Comparison of ENCODE assay signal across 8 cellular contexts in the genomic region with DNA sequence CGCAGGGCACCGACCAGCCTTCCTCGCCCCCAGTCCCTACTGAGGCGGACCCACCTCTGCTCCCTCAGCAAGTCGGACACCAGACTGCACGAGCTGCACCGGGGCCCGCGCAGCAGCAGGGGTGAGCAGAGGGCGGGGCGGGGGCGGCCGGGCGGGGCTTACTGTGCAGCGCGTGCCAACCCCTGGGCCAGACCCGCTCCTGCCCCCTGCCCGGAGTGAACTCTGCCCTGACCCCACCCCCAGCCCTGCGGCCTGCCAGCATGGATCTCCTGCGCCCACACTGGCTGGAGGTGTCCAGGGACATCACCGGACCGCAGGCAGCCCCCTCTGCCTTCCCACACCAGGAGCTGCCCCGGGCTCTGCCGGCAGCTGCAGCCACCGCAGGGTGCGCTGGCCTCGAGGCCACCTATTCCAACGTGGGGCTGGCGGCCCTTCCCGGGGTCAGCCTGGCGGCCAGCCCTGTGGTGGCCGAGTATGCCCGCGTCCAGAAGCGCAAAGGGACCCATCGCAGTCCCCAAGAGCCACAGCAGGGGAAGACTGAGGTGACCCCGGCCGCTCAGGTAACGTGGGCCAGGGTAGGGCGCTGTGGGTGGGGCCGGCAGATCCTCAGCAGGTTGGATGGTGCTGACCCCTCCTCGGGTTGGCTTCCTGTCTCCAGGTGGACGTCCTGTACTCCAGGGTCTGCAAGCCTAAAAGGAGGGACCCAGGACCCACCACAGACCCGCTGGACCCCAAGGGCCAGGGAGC. TPM values are rescaled to one million over a fixed set of nuclear protein-coding genes. Genes with fewer than 3 reads are reported as not detected.
DNase-seq lines count a peak whose midpoint lies in the region; ATAC-seq and TF ChIP-seq lines count a peak whose summit lies in the region.

No MANE protein-coding gene starts in this region.

- no peaks in the 10 kb centered on the region for H3K27me3 ChIP-seq in gastroesophageal sphincter

- H3K4me3 Mint-ChIP-seq in T-cell = peak overlapping the region; percentile 36 to 90 (median 65)

- peaks cover 9% of the 10 kb centered on the region for H3K36me3 Mint-ChIP-seq in T-cell

- peak overlapping the region in 1 of 2 donors; percentile 34 for H3K27ac Mint-ChIP-seq in T-cell

- CTCF ChIA-PET in T-cell (lab: Charles Lee) = no interaction called here

- H3K4me1 Mint-ChIP-seq in T-cell = peaks cover 24 to 27% (median 26%) of the 10 kb centered on the region in 3 donors

- WGBS in gastroesophageal sphincter (ENCODE audit: low coverage in 1 of 2), 2 donors = no CpG with 5 or more reads among the region's 44 CpGs

- no peaks in the 10 kb centered on the region for H3K27me3 Mint-ChIP-seq in T-cell

- H3K4me3 ChIP-seq in gastroesophageal sphincter = peak overlapping the region; percentile 1 to 82

- no peak for TF ChIP-seq POLR2A in gastroesophageal sphincter (IDR thresholded peaks at IDR 0.05)

- peak; percentile 8 to 20 (median 12) for ATAC-seq in T-cell (replicated peaks in 1 of 4)
- ATAC-seq in gastroesophageal sphincter = no peak
- no peak for ATAC-seq in GM21515 (IDR thresholded peaks at IDR 0.05; ENCODE audit: unreplicated experiment)
- ATAC-seq in SK-N-SH treated with all-trans-retinoic acid at 6 μM for 48 hours = no peak

- no peak for TF ChIP-seq CTCF in gastroesophageal sphincter (IDR thresholded peaks at IDR 0.05)

- no peak for TF ChIP-seq EP300 in gastroesophageal sphincter (IDR thresholded peaks at IDR 0.05)

- H3K27ac ChIP-seq in gastroesophageal sphincter = peak overlapping the region in 3 of 4 donors; percentile 84 to 98 (median 93)

- peaks cover 0 to 55% of the 10 kb centered on the region in 2 donors for H3K36me3 ChIP-seq in gastroesophageal sphincter

- DNase-seq in DMS 273 (lab: John Stamatoyannopoulos, UW; ENCODE audit: unreplicated experiment) = peak; percentile 61
- no peak for DNase-seq in DMS 273 treated with DMSO at 0.1 percent for 48 hours (lab: John Stamatoyannopoulos, UW)
- peak in 10 of 34 experiments; percentile 22 to 57 (median 40) for DNase-seq in T-cell
- DNase-seq in stimulated activated CD4-positive, alpha-beta T cell treated with anti-CD3 and anti-CD28 coated beads, Interleukin-4, amount 100 ng/mL, for 1 hour = peak; percentile 42
- DNase-seq in NCI-H1048 (lab: John Stamatoyannopoulos, UW) = no peak

- no peaks in the 10 kb centered on the region for H3K9me3 ChIP-seq in gastroesophageal sphincter

- peaks cover 0 to 56% (median 31%) of the 10 kb centered on the region in 3 donors for H3K4me1 ChIP-seq in gastroesophageal sphincter

- H3K9me3 Mint-ChIP-seq in T-cell = no peaks in the 10 kb centered on the region

- POLR2A ChIA-PET in T-cell (lab: Charles Lee) = no interaction called here

TF ChIP-seq in SK-N-SH treated with all-trans-retinoic acid at 6 μM for 48 hours, 23 proteins besides CTCF, POLR2A, EP300 and RAD21:
- TF ChIP-seq ZNF8 (CRISPR knock-in tag; IDR thresholded peaks at IDR 0.05) = no peak
- TF ChIP-seq SNAI2 (CRISPR knock-in tag; IDR thresholded peaks at IDR 0.05) = no peak
- TF ChIP-seq CSDC2 (CRISPR knock-in tag; IDR thresholded peaks at IDR 0.05) = no peak
- no peak for TF ChIP-seq ZC3H10 (CRISPR knock-in tag; IDR thresholded peaks at IDR 0.05)
- TF ChIP-seq, protein P1, sequence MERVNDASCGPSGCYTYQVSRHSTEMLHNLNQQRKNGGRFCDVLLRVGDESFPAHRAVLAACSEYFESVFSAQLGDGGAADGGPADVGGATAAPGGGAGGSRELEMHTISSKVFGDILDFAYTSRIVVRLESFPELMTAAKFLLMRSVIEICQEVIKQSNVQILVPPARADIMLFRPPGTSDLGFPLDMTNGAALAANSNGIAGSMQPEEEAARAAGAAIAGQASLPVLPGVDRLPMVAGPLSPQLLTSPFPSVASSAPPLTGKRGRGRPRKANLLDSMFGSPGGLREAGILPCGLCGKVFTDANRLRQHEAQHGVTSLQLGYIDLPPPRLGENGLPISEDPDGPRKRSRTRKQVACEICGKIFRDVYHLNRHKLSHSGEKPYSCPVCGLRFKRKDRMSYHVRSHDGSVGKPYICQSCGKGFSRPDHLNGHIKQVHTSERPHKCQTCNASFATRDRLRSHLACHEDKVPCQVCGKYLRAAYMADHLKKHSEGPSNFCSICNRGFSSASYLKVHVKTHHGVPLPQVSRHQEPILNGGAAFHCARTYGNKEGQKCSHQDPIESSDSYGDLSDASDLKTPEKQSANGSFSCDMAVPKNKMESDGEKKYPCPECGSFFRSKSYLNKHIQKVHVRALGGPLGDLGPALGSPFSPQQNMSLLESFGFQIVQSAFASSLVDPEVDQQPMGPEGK (CRISPR knock-in tag; IDR thresholded peaks at IDR 0.05; ENCODE audit: borderline replicate concordance) = no peak
- TF ChIP-seq ZFP30 (CRISPR knock-in tag; IDR thresholded peaks at IDR 0.05) = no peak
- TF ChIP-seq ISL1 (CRISPR knock-in tag; IDR thresholded peaks at IDR 0.05) = no peak

RNA-seq across cellular contexts. Expression of a gene that starts 1.5 kb away (rescaled TPM):
- total RNA-seq in T-cell = 100 to 1,000 TPM; 110 to 173 (median 135) TPM
- 10 to 100 TPM; 36.5 to 98.7 (median 59.9) TPM for total RNA-seq in gastroesophageal sphincter

RNA-seq across cellular contexts. Expression of a gene that starts 1.6 kb away (rescaled TPM):
- total RNA-seq in T-cell = 100 to 1,000 TPM; 144 to 248 (median 172) TPM
- total RNA-seq in gastroesophageal sphincter = 10 to 100 TPM in 1 of 4 donors, 1 to 10 TPM in 3; 4.7 to 17.0 (median 7.2) TPM

RNA-seq across cellular contexts. Expression of a gene that starts 30.3 kb away (rescaled TPM):
- total RNA-seq in T-cell = 10 to 100 TPM; 42.7 to 71.0 (median 59.0) TPM
- total RNA-seq in gastroesophageal sphincter = 10 to 100 TPM; 21.7 to 51.7 (median 32.9) TPM

RNA-seq across cellular contexts. Expression of a gene that starts 30.3 kb away (rescaled TPM):
- total RNA-seq in T-cell = 100 to 1,000 TPM in 2 of 5 donors, 10 to 100 TPM in 3; 58.5 to 102 (median 99.5) TPM
- 10 to 100 TPM; 38.9 to 56.4 (median 49.0) TPM for total RNA-seq in gastroesophageal sphincter

RNA-seq across cellular contexts. Expression of a gene that starts 41.7 kb away (rescaled TPM):
- total RNA-seq in T-cell (1 to 10 TPM in 2 of 5 donors, under 1 TPM in 2, not detected in 1; 0.37 to 1.5 (median 0.91) TPM), gastroesophageal sphincter (10 to 100 TPM in 3 of 4 donors, 1 to 10 TPM in 1; 8.9 to 27.8 (median 15.4) TPM)

Comparison
In these comparisons a context has a peak if more than half of its experiments do, and no peak if none do; other contexts are left out.
1. DNase-seq: peak in DMS 273 (single experiment) and stimulated activated CD4-positive, alpha-beta T cell treated with anti-CD3 and anti-CD28 coated beads, Interleukin-4, amount 100 ng/mL, for 1 hour (single experiment); none in DMS 273 treated with DMSO at 0.1 percent for 48 hours (single experiment) and NCI-H1048 (single experiment).
2. ATAC-seq: peak in T-cell (4 of 4); none in gastroesophageal sphincter (single experiment), GM21515 (single experiment) and SK-N-SH treated with all-trans-retinoic acid at 6 μM for 48 hours (single experiment).
3. RNA of a gene that starts 1.6 kb away (total RNA-seq): 144 to 248 TPM in T-cell; 4.7 to 17.0 TPM in gastroesophageal sphincter; every median in the first group is over 4 times any median in the second.